ENCODE assay signal across 16 cellular contexts in the genomic region with DNA sequence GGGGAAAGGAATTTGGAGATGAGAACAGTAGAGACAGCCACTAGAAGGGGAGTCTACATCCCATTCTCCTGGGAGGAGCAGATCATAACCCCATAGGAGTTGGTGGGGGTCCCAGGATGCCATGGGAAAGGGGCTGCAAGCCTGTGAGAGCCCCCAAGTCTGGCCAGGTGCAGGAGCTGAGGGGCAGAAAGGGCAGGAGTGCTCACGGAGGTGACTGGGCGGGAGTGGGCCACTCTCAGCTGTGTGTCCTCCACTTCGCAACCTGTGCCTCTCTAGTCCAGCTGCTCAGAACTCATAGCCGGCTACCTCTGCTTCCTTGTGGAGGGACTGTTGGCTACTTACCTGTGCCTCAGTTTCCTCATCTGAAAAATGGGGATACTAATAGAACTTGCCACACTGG.
A peak's percentile ranks its signal among the peaks of the same experiment; 100 is the strongest.
DNase-seq lines count a peak whose midpoint lies in the region; ATAC-seq and TF ChIP-seq lines count a peak whose summit lies in the region.
"Had no signal": no experiment of that assay in that cellular context is flagged by ENCODE, and none has a peak within 500 bp of the region (broad histone marks: within the 10 kb centered on the region; RNA-seq: fewer than 3 reads in every experiment).

No MANE protein-coding gene starts in this region.

- H3K36me3 ChIP-seq in IMR-90 (ENCODE audit: control insufficient read depth, insufficient read depth, low read length) (no peaks in the 10 kb centered on the region), sigmoid colon (no peaks in the 10 kb centered on the region)

- no peak overlapping the region for H2BK15ac ChIP-seq in IMR-90 (ENCODE audit: low read depth, low read length)

- no peak overlapping the region for H3K4ac ChIP-seq in IMR-90 (ENCODE audit: low read depth, low read length)

- no peak overlapping the region for H2AK5ac ChIP-seq in IMR-90 (ENCODE audit: low read depth, low read length)

- H3K79me1 ChIP-seq in IMR-90 (ENCODE audit: low read depth in 1 of 2, low read length in 2 of 2): no peaks in the 10 kb centered on the region

- no peaks in the 10 kb centered on the region for H3K9me1 ChIP-seq in IMR-90 (ENCODE audit: insufficient read depth, low read length)

- H4K5ac ChIP-seq in IMR-90 (ENCODE audit: low read depth, low read length): no peak overlapping the region

- no peak for TF ChIP-seq POLR2A in IMR-90 (IDR thresholded peaks at IDR 0.05; ENCODE audit: low read depth, low read length)
- TF ChIP-seq POLR2A in sigmoid colon (IDR thresholded peaks at IDR 0.05): no peak

- no peak overlapping the region for H3K9ac ChIP-seq in IMR-90 (ENCODE audit: low read depth, low read length)
- H3K9ac ChIP-seq: GM23248 had no signal

- H3K4me1 ChIP-seq in IMR-90 (ENCODE audit: control insufficient read depth, insufficient read depth, low read length) (no peaks in the 10 kb centered on the region), sigmoid colon (no peaks in the 10 kb centered on the region)

- H3K18ac ChIP-seq in IMR-90 (ENCODE audit: low read depth, low read length): no peak overlapping the region

- DNase-seq in IMR-90 (no peak), coronary artery (ENCODE audit: low spot score) (peak; percentile 57), mesenteric fat pad (ENCODE audit: low spot score) (peak; percentile 45), sigmoid colon (peak; percentile 40), cerebellar cortex (ENCODE audit: low spot score) (no peak)
- no peak for DNase-seq in effector CD8-positive, alpha-beta T cell (lab: John Stamatoyannopoulos, UW)
- DNase-seq: C1 segment of cervical spinal cord; Calu3; CD4-positive, alpha-beta memory T cell; COR-L47; DMS153; DND-41; GM23248; H9 had no signal

- POLR2A ChIA-PET in IMR-90 (lab: Charles Lee; ENCODE audit: unreplicated experiment): no interaction called here

- BruUV-seq in IMR-90 (replicated peaks; lab: Mats Ljungman, UMichigan): no TSS peak

- TF ChIP-seq EP300 in sigmoid colon (IDR thresholded peaks at IDR 0.05): no peak

- H3K27me3 ChIP-seq in IMR-90 (ENCODE audit: control insufficient read depth, insufficient read depth, low read length): peaks cover 2% of the 10 kb centered on the region
- H3K27me3 ChIP-seq in sigmoid colon: peaks cover 0 to 4% (median 0%) of the 10 kb centered on the region in 3 donors

- H4K8ac ChIP-seq in IMR-90 (ENCODE audit: low read depth in 2 of 2, low read length in 2 of 2): no peak overlapping the region

- WGBS in IMR-90 (ENCODE audit: extremely low coverage in 2 of 2, insufficient read length in 1 of 2), 2 experiments: 100% methylated on average over 1 of the region's 4 CpGs; no CpG with 5 or more reads in 1 of the 2 experiments
- WGBS in sigmoid colon, 2 donors: 93 to 96% methylated on average over 4 of the region's 4 CpGs

- H3K27ac ChIP-seq in IMR-90 (ENCODE audit: insufficient read depth, low read length): no peak overlapping the region
- no peak overlapping the region for H3K27ac ChIP-seq in coronary artery
- no peak overlapping the region for H3K27ac ChIP-seq in sigmoid colon
- H3K27ac ChIP-seq: GM23248 had no signal

- intact Hi-C loops in IMR-90 (cut with micrococcal nuclease) (no loop called here), sigmoid colon (cut with DNase I) (no loop called here)

- H2AK9ac ChIP-seq in IMR-90 (replicated peaks; ENCODE audit: low read depth, low read length, poor library complexity): no peak overlapping the region

- dilution Hi-C loops in IMR-90 (cut with HindIII; ENCODE audit: low sequenced_read_pairs, unreplicated experiment): no loop called here

- H3K4me3 ChIP-seq in IMR-90 (ENCODE audit: insufficient read depth, low read depth, low read length): no peak overlapping the region
- no peak overlapping the region for H3K4me3 ChIP-seq in coronary artery
- H3K4me3 ChIP-seq in sigmoid colon: no peak overlapping the region
- H3K4me3 ChIP-seq: GM23248 had no signal

- CTCF ChIA-PET in IMR-90 (lab: Yijun Ruan, JAX): no interaction called here

- no peak overlapping the region for H4K91ac ChIP-seq in IMR-90 (ENCODE audit: insufficient read depth, low read depth, low read length)

- in situ Hi-C loops in IMR-90 (cut with MboI; ENCODE audit: low sequenced_read_pairs): no loop called here

- H2BK20ac ChIP-seq in IMR-90 (ENCODE audit: low read depth, low read length): no peak overlapping the region

- no peak overlapping the region for H2BK120ac ChIP-seq in IMR-90 (ENCODE audit: low read depth, low read length)

- no peak overlapping the region for H3K14ac ChIP-seq in IMR-90 (replicated peaks; ENCODE audit: low read depth, low read length)

- H3K56ac ChIP-seq in IMR-90 (ENCODE audit: extremely low read depth, insufficient read depth, low read length): no peak overlapping the region

- no peaks in the 10 kb centered on the region for H3K9me3 ChIP-seq in IMR-90 (ENCODE audit: control insufficient read depth, insufficient read depth, low read length)
- no peaks in the 10 kb centered on the region for H3K9me3 ChIP-seq in sigmoid colon

- H3K23ac ChIP-seq in IMR-90 (ENCODE audit: low read depth, low read length): no peak overlapping the region

- ATAC-seq in IMR-90 (ENCODE audit: low read depth) (no peak), GM21526 (IDR thresholded peaks at IDR 0.05; ENCODE audit: low FRiP score, unreplicated experiment) (no peak)
- ATAC-seq: HCT116 had no signal

- no peak overlapping the region for H2BK5ac ChIP-seq in IMR-90 (ENCODE audit: low read depth, low read length, poor library complexity, severe bottlenecking)

- TF ChIP-seq RAD21 in IMR-90 (IDR thresholded peaks at IDR 0.05; ENCODE audit: low read length): no peak

- H2AFZ ChIP-seq in IMR-90 (replicated peaks; ENCODE audit: low read length, poor library complexity): peak overlapping the region; percentile 11
- H2AFZ ChIP-seq: GM23248 had no signal

- no peaks in the 10 kb centered on the region for H4K20me1 ChIP-seq in IMR-90 (ENCODE audit: insufficient read depth, low read length)

- TF ChIP-seq CTCF in IMR-90 (conservative IDR thresholded peaks at IDR 0.05; ENCODE audit: low read depth, low read length) (no peak), coronary artery (IDR thresholded peaks at IDR 0.05) (no peak), sigmoid colon (IDR thresholded peaks at IDR 0.05) (no peak)

- H3K4me2 ChIP-seq in IMR-90 (ENCODE audit: low read depth, low read length): no peak overlapping the region

TF ChIP-seq in IMR-90, 13 proteins besides CTCF, POLR2A, EP300 and RAD21:
- TF ChIP-seq, protein P1, sequence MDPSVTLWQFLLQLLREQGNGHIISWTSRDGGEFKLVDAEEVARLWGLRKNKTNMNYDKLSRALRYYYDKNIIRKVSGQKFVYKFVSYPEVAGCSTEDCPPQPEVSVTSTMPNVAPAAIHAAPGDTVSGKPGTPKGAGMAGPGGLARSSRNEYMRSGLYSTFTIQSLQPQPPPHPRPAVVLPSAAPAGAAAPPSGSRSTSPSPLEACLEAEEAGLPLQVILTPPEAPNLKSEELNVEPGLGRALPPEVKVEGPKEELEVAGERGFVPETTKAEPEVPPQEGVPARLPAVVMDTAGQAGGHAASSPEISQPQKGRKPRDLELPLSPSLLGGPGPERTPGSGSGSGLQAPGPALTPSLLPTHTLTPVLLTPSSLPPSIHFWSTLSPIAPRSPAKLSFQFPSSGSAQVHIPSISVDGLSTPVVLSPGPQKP (IDR thresholded peaks at IDR 0.05; ENCODE audit: borderline replicate concordance, low read depth, low read length): no peak
- no peak for TF ChIP-seq BHLHE40 (IDR thresholded peaks at IDR 0.05; ENCODE audit: low read depth, low read length)
- no peak for TF ChIP-seq MAFK (IDR thresholded peaks at IDR 0.05; ENCODE audit: low read depth, low read length)
- no peak for TF ChIP-seq RFX5 (IDR thresholded peaks at IDR 0.05; ENCODE audit: low read depth, low read length)
- no peak for TF ChIP-seq SMC3 (IDR thresholded peaks at IDR 0.05; ENCODE audit: low read depth, low read length)
- TF ChIP-seq MXI1 (IDR thresholded peaks at IDR 0.05; ENCODE audit: borderline replicate concordance, low read depth, low read length): no peak
- TF ChIP-seq, protein P2, sequence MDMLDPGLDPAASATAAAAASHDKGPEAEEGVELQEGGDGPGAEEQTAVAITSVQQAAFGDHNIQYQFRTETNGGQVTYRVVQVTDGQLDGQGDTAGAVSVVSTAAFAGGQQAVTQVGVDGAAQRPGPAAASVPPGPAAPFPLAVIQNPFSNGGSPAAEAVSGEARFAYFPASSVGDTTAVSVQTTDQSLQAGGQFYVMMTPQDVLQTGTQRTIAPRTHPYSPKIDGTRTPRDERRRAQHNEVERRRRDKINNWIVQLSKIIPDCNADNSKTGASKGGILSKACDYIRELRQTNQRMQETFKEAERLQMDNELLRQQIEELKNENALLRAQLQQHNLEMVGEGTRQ (IDR thresholded peaks at IDR 0.05; ENCODE audit: low read depth, low read length): no peak
- TF ChIP-seq RCOR1 (IDR thresholded peaks at IDR 0.05; ENCODE audit: insufficient replicate concordance, low read length): no peak
- no peak for TF ChIP-seq CEBPB (IDR thresholded peaks at IDR 0.05; ENCODE audit: low read depth, low read length)
- no peak for TF ChIP-seq FOS (IDR thresholded peaks at IDR 0.05; ENCODE audit: low read depth, low read length)
- no peak for TF ChIP-seq CHD1 (IDR thresholded peaks at IDR 0.05; ENCODE audit: low read depth, low read length)
- TF ChIP-seq MAZ (IDR thresholded peaks at IDR 0.05; ENCODE audit: borderline replicate concordance, low read depth, low read length): no peak
- no peak for TF ChIP-seq NFE2L2 (IDR thresholded peaks at IDR 0.05; ENCODE audit: low read depth, low read length)

Comparison
In these comparisons a context has a peak if more than half of its experiments do, and no peak if none do; other contexts are left out.
1. DNase-seq: peak in coronary artery (single experiment), mesenteric fat pad (single experiment) and sigmoid colon (single experiment); none in IMR-90 (single experiment), effector CD8-positive, alpha-beta T cell (single experiment) and cerebellar cortex (single experiment).